ENCODE assay signal across 9 cellular contexts in the genomic region with DNA sequence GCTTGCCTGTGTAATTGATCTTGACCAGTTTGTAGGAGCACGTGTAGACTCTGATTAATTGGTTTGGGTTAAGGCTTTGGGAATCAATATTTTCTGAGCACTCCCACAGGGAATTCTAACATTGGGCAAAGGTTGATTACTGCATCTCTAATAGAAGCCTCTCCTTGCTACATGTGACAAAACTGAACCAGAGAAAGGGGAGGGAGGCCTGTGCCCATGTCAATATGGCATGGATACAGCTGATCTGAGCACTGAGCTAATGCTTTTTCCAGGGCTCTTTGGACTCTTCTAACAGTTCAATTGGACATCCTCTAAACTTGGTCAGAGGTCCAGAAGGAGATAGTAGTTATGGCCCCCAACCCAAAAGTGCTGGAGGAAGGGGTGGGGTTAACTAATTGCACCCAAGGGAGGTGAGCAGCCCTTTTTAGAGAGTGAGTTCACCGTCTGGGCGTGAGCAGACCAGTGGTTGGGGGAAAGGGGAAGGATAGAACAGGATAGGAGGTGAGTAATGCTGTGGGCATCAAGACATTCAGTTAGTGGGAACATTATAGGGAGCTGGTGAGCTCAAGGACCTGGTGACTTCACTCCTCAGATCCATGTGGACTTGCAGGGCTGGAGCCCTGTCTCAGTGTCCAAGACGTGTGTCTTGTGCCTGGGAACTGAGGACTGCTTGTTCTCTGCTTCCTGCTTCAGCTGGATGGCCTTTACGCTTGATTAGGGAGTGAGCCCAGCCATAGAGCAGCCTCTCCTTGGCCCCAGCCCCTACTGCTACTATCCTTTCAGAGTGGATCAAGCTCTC. TPM values are rescaled to one million over a fixed set of nuclear protein-coding genes. Genes with fewer than 3 reads are reported as not detected.
A peak's percentile ranks its signal among the peaks of the same experiment; 100 is the strongest.
DNase-seq lines count a peak whose midpoint lies in the region; ATAC-seq and TF ChIP-seq lines count a peak whose summit lies in the region.
"Had no signal": no experiment of that assay in that cellular context is flagged by ENCODE, and none has a peak within 500 bp of the region (broad histone marks: within the 10 kb centered on the region; RNA-seq: fewer than 3 reads in every experiment).

No MANE protein-coding gene starts in this region.

- peaks cover 50 to 97% of the 10 kb centered on the region in 2 donors for H3K4me1 ChIP-seq in thoracic aorta (ENCODE audit: control insufficient read depth in 1 of 2, low read depth in 2 of 2)

- TF ChIP-seq CTCF in thoracic aorta (IDR thresholded peaks at IDR 0.05) = no peak
- no peak for TF ChIP-seq CTCF in endothelial cell (IDR thresholded peaks at IDR 0.05; ENCODE audit: unreplicated experiment)

- H3K27me3 Mint-ChIP-seq in activated CD4-positive, alpha-beta T cell treated with anti-CD3 and anti-CD28 coated beads, Interleukin-2, amount 10 ng/mL, durations not matched to agents 24 days and 14 days = no peaks in the 10 kb centered on the region
- H3K27me3 Mint-ChIP-seq in activated naive CD8-positive, alpha-beta T cell = no peaks in the 10 kb centered on the region
- peaks cover 5% of the 10 kb centered on the region for H3K27me3 Mint-ChIP-seq in endothelial cell (ENCODE audit: unreplicated experiment)

- H3K27ac ChIP-seq in thoracic aorta = peak overlapping the region; percentile 79 to 88

- H3K36me3 ChIP-seq in thoracic aorta = no peaks in the 10 kb centered on the region

- DNase-seq in activated CD4-positive, alpha-beta T cell treated with anti-CD3 and anti-CD28 coated beads, Interleukin-2, amount 10 ng/mL, durations not matched to agents 24 days and 14 days = no peak
- no peak for DNase-seq in activated CD4-positive, alpha-beta T cell treated with anti-CD3 and anti-CD28 coated beads, Interleukin-2, amount 50 U/mL, for 4 hours
- DNase-seq in hepatic stellate cell (ENCODE audit: low spot score) (peak; percentile 61), thoracic aorta (ENCODE audit: low spot score) (no peak), mesenteric fat pad (ENCODE audit: low spot score) (no peak), endothelial cell (ENCODE audit: low spot score) (no peak)
- no peak for DNase-seq in stimulated activated CD4-positive, alpha-beta T cell treated with anti-CD3 and anti-CD28 coated beads, Interleukin-12 subunit alpha, Interleukin-12 subunit beta, amount 100 ng/mL, for 4 hours
- DNase-seq: NCI-H774 had no signal

- peak overlapping the region; percentile 16 for H3K4me3 ChIP-seq in thoracic aorta

- peak; percentile 85 for ATAC-seq in thoracic aorta (ENCODE audit: insufficient number of reproducible peaks, low FRiP score, low read depth)

- no peaks in the 10 kb centered on the region for H3K9me3 Mint-ChIP-seq in activated CD4-positive, alpha-beta T cell treated with anti-CD3 and anti-CD28 coated beads, Interleukin-2, amount 10 ng/mL, durations not matched to agents 24 days and 14 days
- H3K9me3 Mint-ChIP-seq in activated naive CD8-positive, alpha-beta T cell (ENCODE audit: low read depth) = no peaks in the 10 kb centered on the region
- no peaks in the 10 kb centered on the region for H3K9me3 Mint-ChIP-seq in endothelial cell (ENCODE audit: unreplicated experiment)

- H3K36me3 Mint-ChIP-seq in activated CD4-positive, alpha-beta T cell treated with anti-CD3 and anti-CD28 coated beads, Interleukin-2, amount 10 ng/mL, durations not matched to agents 24 days and 14 days (ENCODE audit: low read depth) = peaks cover 40% of the 10 kb centered on the region
- peaks cover 16% of the 10 kb centered on the region for H3K36me3 Mint-ChIP-seq in activated naive CD8-positive, alpha-beta T cell
- peaks cover 10% of the 10 kb centered on the region for H3K36me3 Mint-ChIP-seq in endothelial cell (ENCODE audit: low read depth, unreplicated experiment)

- peaks cover 62% of the 10 kb centered on the region for H3K4me1 Mint-ChIP-seq in activated CD4-positive, alpha-beta T cell treated with anti-CD3 and anti-CD28 coated beads, Interleukin-2, amount 10 ng/mL, durations not matched to agents 24 days and 14 days
- H3K4me1 Mint-ChIP-seq in activated naive CD8-positive, alpha-beta T cell (ENCODE audit: low read depth) = peaks cover 91% of the 10 kb centered on the region
- peaks cover 54% of the 10 kb centered on the region for H3K4me1 Mint-ChIP-seq in endothelial cell (ENCODE audit: unreplicated experiment)

- intact Hi-C loops in activated CD4-positive, alpha-beta T cell treated with anti-CD3 and anti-CD28 coated beads, Interleukin-2, amount 10 ng/mL, durations not matched to agents 24 days and 14 days (cut with micrococcal nuclease) = no loop called here

- no peaks in the 10 kb centered on the region for H3K9me3 ChIP-seq in thoracic aorta

- H3K27ac Mint-ChIP-seq in activated CD4-positive, alpha-beta T cell treated with anti-CD3 and anti-CD28 coated beads, Interleukin-2, amount 10 ng/mL, durations not matched to agents 24 days and 14 days = peak overlapping the region; percentile 73
- H3K27ac Mint-ChIP-seq in activated naive CD8-positive, alpha-beta T cell = peak overlapping the region; percentile 97
- no peak overlapping the region for H3K27ac Mint-ChIP-seq in endothelial cell (ENCODE audit: unreplicated experiment)

- no peaks in the 10 kb centered on the region for H3K27me3 ChIP-seq in thoracic aorta (replicated peaks; ENCODE audit: insufficient read depth)

- H3K4me3 Mint-ChIP-seq in activated CD4-positive, alpha-beta T cell treated with anti-CD3 and anti-CD28 coated beads, Interleukin-2, amount 10 ng/mL, durations not matched to agents 24 days and 14 days = peak overlapping the region; percentile 47
- peak overlapping the region; percentile 62 for H3K4me3 Mint-ChIP-seq in activated naive CD8-positive, alpha-beta T cell
- no peak overlapping the region for H3K4me3 Mint-ChIP-seq in endothelial cell (ENCODE audit: unreplicated experiment)

RNA-seq across cellular contexts. Expression of gene MSN, which starts 22.8 kb away (rescaled TPM):
- 480 and 482 TPM in 2 replicates for total RNA-seq in activated CD4-positive, alpha-beta T cell treated with anti-CD3 and anti-CD28 coated beads, Interleukin-2, amount 10 ng/mL, durations not matched to agents 24 days and 14 days
- total RNA-seq in thoracic aorta (100 to 1,000 TPM; 365 to 428 TPM), mesenteric fat pad (296 TPM), endothelial cell (ENCODE audit: unreplicated experiment) (590 TPM)
